In the genomic region with DNA sequence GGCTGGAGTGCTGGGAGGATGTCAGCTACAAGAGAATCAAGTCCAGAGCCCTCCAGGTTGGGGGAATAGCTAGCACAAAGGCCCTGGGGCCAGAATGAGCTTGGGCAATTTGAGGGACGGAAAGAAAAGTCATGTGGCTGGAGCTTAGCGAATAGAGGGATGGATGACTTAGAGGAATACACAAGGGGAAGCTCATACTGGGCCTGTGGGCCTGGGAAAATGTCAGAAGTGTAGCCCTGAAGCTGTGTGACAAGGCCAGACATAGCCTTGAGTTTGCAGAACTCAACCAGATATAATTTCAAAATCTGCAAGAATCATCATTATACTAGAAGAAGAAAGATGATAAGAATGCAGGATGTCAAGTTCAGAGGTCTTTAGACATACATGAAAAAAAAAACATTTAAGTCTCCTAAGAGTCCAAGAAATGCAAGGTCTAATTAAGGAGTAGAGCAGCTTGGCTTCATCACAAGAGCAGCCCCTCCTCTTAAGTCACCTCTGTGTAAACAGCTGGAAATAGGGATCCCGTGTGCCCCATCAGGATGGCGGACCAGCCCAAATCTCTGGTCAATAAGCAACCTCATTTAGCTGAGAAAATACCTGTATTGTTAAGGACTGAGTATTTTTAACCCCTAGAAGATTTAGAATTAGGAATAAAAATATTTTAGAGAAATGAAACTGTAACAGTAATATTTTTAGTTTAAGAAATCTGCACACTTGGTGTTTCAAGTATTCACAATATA, we compare ENCODE assay signal across 21 cellular contexts.
"Had no signal": no experiment of that assay in that cellular context is flagged by ENCODE, and none has a peak within 500 bp of the region (broad histone marks: within the 10 kb centered on the region; RNA-seq: fewer than 3 reads in every experiment).

No MANE protein-coding gene starts in this region.

- H3K4me1 Mint-ChIP-seq: mesothelial cell of epicardium; naive thymus-derived CD8-positive, alpha-beta T cell had no signal

- H3K9me3 Mint-ChIP-seq: dendritic cell treated with granulocyte-macrophage colony-stimulating factor and Interleukin-4, amounts not matched to agents 40 ng/mL and 50 ng/mL, for 4 days; effector memory CD8-positive, alpha-beta T cell; mesothelial cell of epicardium had no signal

- H3K27me3 ChIP-seq: colonic mucosa, gastrocnemius medialis, heart right ventricle had no signal

- H3K4me3 Mint-ChIP-seq: dendritic cell treated with granulocyte-macrophage colony-stimulating factor and Interleukin-4, amounts not matched to agents 40 ng/mL and 50 ng/mL, for 4 days; effector memory CD8-positive, alpha-beta T cell; mesothelial cell of epicardium; naive B cell; naive thymus-derived CD8-positive, alpha-beta T cell had no signal

- H3K4me3 ChIP-seq: colonic mucosa, esophagus squamous epithelium, gastrocnemius medialis, heart right ventricle, left lung, lower lobe of right lung, mucosa of descending colon had no signal

- H3K36me3 Mint-ChIP-seq: mesothelial cell of epicardium; naive B cell; naive thymus-derived CD8-positive, alpha-beta T cell had no signal

- H3K27ac Mint-ChIP-seq: dendritic cell treated with granulocyte-macrophage colony-stimulating factor and Interleukin-4, amounts not matched to agents 40 ng/mL and 50 ng/mL, for 4 days; effector memory CD8-positive, alpha-beta T cell; mesothelial cell of epicardium; naive thymus-derived CD8-positive, alpha-beta T cell had no signal

- H3K36me3 ChIP-seq: colonic mucosa, esophagus squamous epithelium, gastrocnemius medialis, heart right ventricle, left lung, lower lobe of right lung had no signal

- H3K9me3 ChIP-seq: colonic mucosa, esophagus squamous epithelium, gastrocnemius medialis, heart right ventricle, left lung, lower lobe of right lung, mucosa of descending colon had no signal

- H3K4me1 ChIP-seq: colonic mucosa, esophagus squamous epithelium, left lung, lower lobe of right lung had no signal

- H3K27ac ChIP-seq: colonic mucosa, esophagus squamous epithelium, gastrocnemius medialis, left lung, lower lobe of right lung had no signal

- DNase-seq: colonic mucosa; cortex of kidney; effector CD8-positive, alpha-beta T cell; effector memory CD8-positive, alpha-beta T cell; esophagus squamous epithelium; foreskin fibroblast; foreskin melanocyte; gastrocnemius medialis; glutamatergic neuron; head of caudate nucleus; heart right ventricle; hippocampal formation; left cardiac atrium; left lung; lower lobe of right lung; mesenchymal stem cell; mucosa of descending colon; naive B cell; naive thymus-derived CD8-positive, alpha-beta T cell had no signal
